8 cellular contexts compared by ENCODE assay signal in genomic region chr13:35475131-35475959, GRCh38. TPM values are rescaled to one million over a fixed set of nuclear protein-coding genes. Genes with fewer than 3 reads are reported as not detected.
DNase-seq lines count a peak whose midpoint lies in the region; ATAC-seq and TF ChIP-seq lines count a peak whose summit lies in the region.

No MANE protein-coding gene starts in this region.

- peaks cover 57% of the 10 kb centered on the region for H3K4me1 Mint-ChIP-seq in stimulated activated naive CD8-positive, alpha-beta T cell treated with anti-CD3 and anti-CD28 coated beads, Interleukin-15, amount 100 ng/mL, for 72 hours

- intact Hi-C loops in left colon (cut with DNase I, micrococcal nuclease), result no loop called here

- DNase-seq in BJ (ENCODE audit: low read depth) (no peak), cardiac fibroblast (ENCODE audit: low read depth in 2 of 2) (peak; percentile 25 to 34), left colon (peak in 1 of 2 donors; percentile 16), NCI-H2171 (lab: John Stamatoyannopoulos, UW) (no peak), MV-4-11 (lab: John Stamatoyannopoulos, UW) (no peak)
- peak; percentile 24 to 33 for DNase-seq in stimulated activated naive CD8-positive, alpha-beta T cell treated with anti-CD3 and anti-CD28 coated beads, Interleukin-15, amount 100 ng/mL, for 72 hours

- H3K4me3 ChIP-seq in BJ (ENCODE audit: low read depth, low read length), result peak overlapping the region; percentile 94
- H3K4me3 ChIP-seq in cardiac fibroblast (replicated peaks in 1 of 2; ENCODE audit: low read depth in 2 of 2, low read length in 2 of 2), result peak overlapping the region; percentile 46 to 58

- no peak for TF ChIP-seq CTCF in BJ (IDR thresholded peaks at IDR 0.05; ENCODE audit: insufficient read depth, low read depth, low read length)
- TF ChIP-seq CTCF in cardiac fibroblast (IDR thresholded peaks at IDR 0.05; ENCODE audit: low read depth, low read length), result no peak

- peaks cover 74% of the 10 kb centered on the region for H3K27me3 Mint-ChIP-seq in stimulated activated naive CD8-positive, alpha-beta T cell treated with anti-CD3 and anti-CD28 coated beads, Interleukin-15, amount 100 ng/mL, for 72 hours

- ATAC-seq in HG02798 (IDR thresholded peaks at IDR 0.05; ENCODE audit: poor library complexity, unreplicated experiment), result peak; percentile 48
- ATAC-seq in left colon, result peak; percentile 45
- ATAC-seq in stimulated activated naive CD8-positive, alpha-beta T cell treated with anti-CD3 and anti-CD28 coated beads, Interleukin-15, amount 100 ng/mL, for 72 hours, result peak; percentile 74
- ATAC-seq in GM18858 (IDR thresholded peaks at IDR 0.05; ENCODE audit: unreplicated experiment), result no peak

- H3K9me3 Mint-ChIP-seq in stimulated activated naive CD8-positive, alpha-beta T cell treated with anti-CD3 and anti-CD28 coated beads, Interleukin-15, amount 100 ng/mL, for 72 hours, result peaks cover 0 to 5% of the 10 kb centered on the region in 2 donors

- CTCF ChIA-PET in BJ (lab: Yijun Ruan, JAX), result interaction anchor here (0.9 to 3.0 kb wide), 5 partner anchors 12 to 314 kb away, joined by 3 to 10 read pairs (median 3); no protein-coding TSS in a partner anchor

- H3K36me3 ChIP-seq in BJ (ENCODE audit: control insufficient read depth, insufficient read depth, low read length), result peaks cover 2% of the 10 kb centered on the region; the same call in 1 of the 2 replicates

- no peaks in the 10 kb centered on the region for H3K27me3 ChIP-seq in BJ (ENCODE audit: control insufficient read depth, insufficient read depth, low read length)

- H3K4me3 Mint-ChIP-seq in stimulated activated naive CD8-positive, alpha-beta T cell treated with anti-CD3 and anti-CD28 coated beads, Interleukin-15, amount 100 ng/mL, for 72 hours, result peak overlapping the region; percentile 79 to 89

- H3K27ac Mint-ChIP-seq in stimulated activated naive CD8-positive, alpha-beta T cell treated with anti-CD3 and anti-CD28 coated beads, Interleukin-15, amount 100 ng/mL, for 72 hours, result peak overlapping the region in 1 of 2 donors; percentile 89

- POLR2A ChIA-PET in BJ (lab: Charles Lee), result interaction anchor here (0.6 to 2.7 kb wide), 11 partner anchors 124 to 1271 kb away, joined by 3 to 30 read pairs (median 5); no protein-coding TSS in a partner anchor

RNA-seq across cellular contexts. Expression of gene MAB21L1, which starts 1.1 kb away (rescaled TPM):
- 65.6 and 67.9 TPM in 2 replicates for polyA plus RNA-seq in BJ (2011; rRNA removed)
- polyA minus RNA-seq in BJ (2011; rRNA and poly(A)+ RNA removed), result 44.5 and 55.4 TPM in 2 replicates
- under 1 TPM; 0.09 to 0.53 TPM for total RNA-seq in left colon

Comparison
In these comparisons a context has a peak if more than half of its experiments do, and no peak if none do; other contexts are left out.
1. DNase-seq: peak in cardiac fibroblast (2 of 2) and stimulated activated naive CD8-positive, alpha-beta T cell treated with anti-CD3 and anti-CD28 coated beads, Interleukin-15, amount 100 ng/mL, for 72 hours (2 of 2); none in BJ (single experiment), NCI-H2171 (single experiment) and MV-4-11 (single experiment).